8 cellular contexts compared by ENCODE assay signal in genomic region chr20:29878281-29878741, GRCh38.
DNase-seq lines count a peak whose midpoint lies in the region; ATAC-seq and TF ChIP-seq lines count a peak whose summit lies in the region.

No MANE protein-coding gene starts in this region.

- peak; percentile 58 for ATAC-seq in activated B cell treated with CpG ODN at 0.5 μM for 24 hours (ENCODE audit: low read depth)
- ATAC-seq in naive thymus-derived CD8-positive, alpha-beta T cell, result no peak
- ATAC-seq in GM18520 (IDR thresholded peaks at IDR 0.05; ENCODE audit: unreplicated experiment), result no peak
- no peak for ATAC-seq in HG03378 (IDR thresholded peaks at IDR 0.05; ENCODE audit: unreplicated experiment)

- no peaks in the 10 kb centered on the region for H3K9me3 ChIP-seq in MG63

- no peaks in the 10 kb centered on the region for H3K36me3 Mint-ChIP-seq in activated B cell treated with CpG ODN at 0.5 μM for 24 hours (ENCODE audit: low read depth)
- H3K36me3 Mint-ChIP-seq in naive thymus-derived CD8-positive, alpha-beta T cell, result peaks cover 0 to 25% (median 4%) of the 10 kb centered on the region in 3 donors

- intact Hi-C loops in activated B cell treated with CpG ODN at 0.5 μM for 24 hours (cut with micrococcal nuclease), result no loop called here

- H3K36me3 ChIP-seq in MG63, result no peaks in the 10 kb centered on the region

- TF ChIP-seq CTCF in GM10266 (IDR thresholded peaks at IDR 0.05; ENCODE audit: control insufficient read depth, insufficient read depth, low read depth, missing control alignments) (no peak), activated B cell treated with CpG ODN at 0.5 μM for 24 hours (IDR thresholded peaks at IDR 0.05) (no peak)

- peak overlapping the region; percentile 48 for H3K4me3 Mint-ChIP-seq in activated B cell treated with CpG ODN at 0.5 μM for 24 hours
- peak overlapping the region in 6 of 10 donors; percentile 8 to 71 (median 63) for H3K4me3 Mint-ChIP-seq in naive thymus-derived CD8-positive, alpha-beta T cell

- H3K4me1 Mint-ChIP-seq in activated B cell treated with CpG ODN at 0.5 μM for 24 hours, result no peaks in the 10 kb centered on the region
- H3K4me1 Mint-ChIP-seq in naive thymus-derived CD8-positive, alpha-beta T cell, result peaks cover 0 to 9% (median 0%) of the 10 kb centered on the region in 4 donors

- CTCF ChIA-PET in activated B cell treated with CpG ODN at 0.5 μM for 24 hours (lab: Charles Lee), result no interaction called here

- no peaks in the 10 kb centered on the region for H3K27me3 Mint-ChIP-seq in activated B cell treated with CpG ODN at 0.5 μM for 24 hours
- H3K27me3 Mint-ChIP-seq in naive thymus-derived CD8-positive, alpha-beta T cell, result peaks cover 0 to 17% (median 0%) of the 10 kb centered on the region in 5 donors

- H3K9me3 Mint-ChIP-seq in activated B cell treated with CpG ODN at 0.5 μM for 24 hours, result peaks cover 33% of the 10 kb centered on the region
- peaks cover 9 to 77% (median 39%) of the 10 kb centered on the region in 9 donors for H3K9me3 Mint-ChIP-seq in naive thymus-derived CD8-positive, alpha-beta T cell

- peak; percentile 14 for DNase-seq in GM10266 (ENCODE audit: extremely low spot score)
- DNase-seq in MG63, result peak; percentile 39
- no peak for DNase-seq in activated B cell treated with CpG ODN at 0.5 μM for 24 hours
- peak in 1 of 10 donors; percentile 21 for DNase-seq in naive thymus-derived CD8-positive, alpha-beta T cell
- DNase-seq in EL, result no peak
- no peak for DNase-seq in effector CD8-positive, alpha-beta T cell (lab: John Stamatoyannopoulos, UW)

- no peaks in the 10 kb centered on the region for H3K27me3 ChIP-seq in MG63

- H3K27ac Mint-ChIP-seq in activated B cell treated with CpG ODN at 0.5 μM for 24 hours, result no peak overlapping the region
- no peak overlapping the region for H3K27ac Mint-ChIP-seq in naive thymus-derived CD8-positive, alpha-beta T cell

- peak overlapping the region; percentile 25 for H3K4me3 ChIP-seq in MG63

- POLR2A ChIA-PET in activated B cell treated with CpG ODN at 0.5 μM for 24 hours (lab: Charles Lee), result no interaction called here
- POLR2A ChIA-PET in naive thymus-derived CD8-positive, alpha-beta T cell (lab: Charles Lee), result no interaction called here

Comparison
In these comparisons a context has a peak if more than half of its experiments do, and no peak if none do; other contexts are left out.
1. DNase-seq: peak in GM10266 (single experiment) and MG63 (single experiment); none in activated B cell treated with CpG ODN at 0.5 μM for 24 hours (single experiment), EL (single experiment) and effector CD8-positive, alpha-beta T cell (single experiment).